3 cellular contexts compared by ENCODE assay signal in the genomic region with DNA sequence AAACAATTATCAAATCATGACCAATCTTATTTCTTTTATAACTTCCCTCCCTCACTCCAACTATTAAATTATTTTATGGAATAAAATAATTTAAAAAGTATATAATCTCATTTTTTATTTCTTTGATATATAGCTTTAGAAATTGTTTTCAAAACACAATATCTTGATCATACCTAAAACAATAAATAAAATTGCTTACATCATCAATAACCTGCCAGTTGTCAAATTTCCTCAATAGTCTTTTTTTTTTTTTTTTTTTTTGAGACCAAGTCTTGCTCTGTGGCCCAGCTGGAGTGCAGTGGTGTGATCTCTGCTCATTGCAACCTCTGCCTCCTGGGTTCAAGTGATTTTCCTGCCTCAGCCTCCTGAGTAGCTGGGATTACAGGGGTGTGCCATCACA.
A peak's percentile ranks its signal among the peaks of the same experiment; 100 is the strongest.
TF ChIP-seq lines count a peak whose summit lies in the region.

No MANE protein-coding gene starts in this region.

TF ChIP-seq in HepG2, 621 proteins besides CTCF, POLR2A, EP300 and RAD21:
- TF ChIP-seq MAFK (conservative IDR thresholded peaks at IDR 0.05 in 1 of 2, IDR thresholded peaks at IDR 0.05 in 1 of 2; ENCODE audit: low read length in 2 of 2) (peak; percentile 90 to 96), MAFF (IDR thresholded peaks at IDR 0.05; ENCODE audit: low read depth, low read length) (peak; percentile 89)
- TF ChIP-seq, protein P1, sequence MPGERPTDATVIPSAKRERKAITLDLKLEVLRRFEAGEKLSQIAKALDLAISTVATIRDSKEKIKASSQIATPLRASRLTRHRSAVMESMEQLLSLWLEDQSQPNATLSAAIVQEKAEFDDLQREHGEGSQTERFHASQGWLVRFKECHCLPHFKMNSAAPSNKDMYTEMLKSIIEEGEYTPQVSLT (CRISPR knock-in tag; IDR thresholded peaks at IDR 0.05; ENCODE audit: borderline replicate concordance, low read depth) = no peak

TF ChIP-seq in K562, 482 proteins besides CTCF, POLR2A, EP300 and RAD21:
- no peak for TF ChIP-seq SIN3A (IDR thresholded peaks at IDR 0.05; ENCODE audit: borderline replicate concordance in 2 of 2, control insufficient read depth in 1 of 2, low read depth in 2 of 2, low read length in 2 of 2)
- no peak for TF ChIP-seq MEF2D (tag; conservative IDR thresholded peaks at IDR 0.05; ENCODE audit: low read depth)
- no peak for TF ChIP-seq ZNF445 (CRISPR knock-in tag; IDR thresholded peaks at IDR 0.05; ENCODE audit: low read depth)
- TF ChIP-seq MAFG (tag; conservative IDR thresholded peaks at IDR 0.05) = peak; percentile 58; the same call in 1 of the 2 replicates
- TF ChIP-seq PML (IDR thresholded peaks at IDR 0.05; ENCODE audit: low read length) = no peak
- TF ChIP-seq TCF3 (CRISPR knock-in tag; IDR thresholded peaks at IDR 0.05) = no peak
- TF ChIP-seq, protein P2, sequence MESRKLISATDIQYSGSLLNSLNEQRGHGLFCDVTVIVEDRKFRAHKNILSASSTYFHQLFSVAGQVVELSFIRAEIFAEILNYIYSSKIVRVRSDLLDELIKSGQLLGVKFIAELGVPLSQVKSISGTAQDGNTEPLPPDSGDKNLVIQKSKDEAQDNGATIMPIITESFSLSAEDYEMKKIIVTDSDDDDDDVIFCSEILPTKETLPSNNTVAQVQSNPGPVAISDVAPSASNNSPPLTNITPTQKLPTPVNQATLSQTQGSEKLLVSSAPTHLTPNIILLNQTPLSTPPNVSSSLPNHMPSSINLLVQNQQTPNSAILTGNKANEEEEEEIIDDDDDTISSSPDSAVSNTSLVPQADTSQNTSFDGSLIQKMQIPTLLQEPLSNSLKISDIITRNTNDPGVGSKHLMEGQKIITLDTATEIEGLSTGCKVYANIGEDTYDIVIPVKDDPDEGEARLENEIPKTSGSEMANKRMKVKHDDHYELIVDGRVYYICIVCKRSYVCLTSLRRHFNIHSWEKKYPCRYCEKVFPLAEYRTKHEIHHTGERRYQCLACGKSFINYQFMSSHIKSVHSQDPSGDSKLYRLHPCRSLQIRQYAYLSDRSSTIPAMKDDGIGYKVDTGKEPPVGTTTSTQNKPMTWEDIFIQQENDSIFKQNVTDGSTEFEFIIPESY (CRISPR knock-in tag; IDR thresholded peaks at IDR 0.05) = no peak
- peak; percentile 91 for TF ChIP-seq ZNF316 (IDR thresholded peaks at IDR 0.05)
- TF ChIP-seq SMAD3 (CRISPR knock-in tag; conservative IDR thresholded peaks at IDR 0.05) = no peak
- peak; percentile 71; the same call in 1 of the 2 replicates for TF ChIP-seq MAFK (IDR thresholded peaks at IDR 0.05; ENCODE audit: low read length)
- no peak for TF ChIP-seq PHB2 (IDR thresholded peaks at IDR 0.05; ENCODE audit: low read depth)
- peak; percentile 77 for TF ChIP-seq C11orf30 (IDR thresholded peaks at IDR 0.05; ENCODE audit: low read depth)
- TF ChIP-seq MAFF (IDR thresholded peaks at IDR 0.05; ENCODE audit: low read length) = peak; percentile 68; the same call in 1 of the 2 replicates
- no peak for TF ChIP-seq JUN (IDR thresholded peaks at IDR 0.05; ENCODE audit: borderline replicate concordance, low read depth, low read length)
- TF ChIP-seq JUN (CRISPR knock-in tag; IDR thresholded peaks at IDR 0.05; ENCODE audit: borderline replicate concordance) = no peak
- TF ChIP-seq, protein P3, sequence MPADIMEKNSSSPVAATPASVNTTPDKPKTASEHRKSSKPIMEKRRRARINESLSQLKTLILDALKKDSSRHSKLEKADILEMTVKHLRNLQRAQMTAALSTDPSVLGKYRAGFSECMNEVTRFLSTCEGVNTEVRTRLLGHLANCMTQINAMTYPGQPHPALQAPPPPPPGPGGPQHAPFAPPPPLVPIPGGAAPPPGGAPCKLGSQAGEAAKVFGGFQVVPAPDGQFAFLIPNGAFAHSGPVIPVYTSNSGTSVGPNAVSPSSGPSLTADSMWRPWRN (IDR thresholded peaks at IDR 0.05; ENCODE audit: low read depth) = no peak
- no peak for TF ChIP-seq FOXA3 (CRISPR knock-in tag; conservative IDR thresholded peaks at IDR 0.05 in 1 of 2, IDR thresholded peaks at IDR 0.05 in 1 of 2)
- TF ChIP-seq TCFL5 (CRISPR knock-in tag; conservative IDR thresholded peaks at IDR 0.05) = no peak
- TF ChIP-seq RBM39 (optimal IDR thresholded peaks at IDR 0.05; ENCODE audit: low read depth, low read length) = no peak
- TF ChIP-seq CBFB (CRISPR knock-in tag; IDR thresholded peaks at IDR 0.05) = no peak

TF ChIP-seq in GM23338, 12 proteins besides CTCF, POLR2A, EP300 and RAD21:
- TF ChIP-seq ZNF114 (CRISPR knock-in tag; IDR thresholded peaks at IDR 0.05) = no peak
- no peak for TF ChIP-seq EZH2 (IDR thresholded peaks at IDR 0.05; ENCODE audit: low read depth, unreplicated experiment)
